In the genomic region with DNA sequence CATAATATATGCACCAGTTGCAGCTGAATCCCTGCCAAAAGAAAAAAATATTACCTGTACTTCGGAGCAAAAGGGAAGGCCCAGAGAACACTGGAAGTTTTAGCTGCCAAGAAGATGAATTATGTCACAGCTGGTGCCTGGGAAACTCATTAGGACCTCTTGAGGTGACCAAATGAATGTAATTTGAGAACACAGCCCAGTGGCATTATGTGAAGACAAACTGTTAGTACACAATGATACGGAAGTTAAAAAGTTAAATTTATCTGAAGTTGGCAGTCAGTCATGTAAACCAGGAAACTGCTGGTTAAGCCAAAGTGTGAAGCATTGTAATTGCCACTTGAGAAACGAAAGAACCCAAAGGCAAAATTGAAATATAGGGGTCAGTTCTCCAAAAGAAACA, we compare ENCODE assay signal across 13 cellular contexts.
A peak's percentile ranks its signal among the peaks of the same experiment; 100 is the strongest.
DNase-seq lines count a peak whose midpoint lies in the region; ATAC-seq and TF ChIP-seq lines count a peak whose summit lies in the region.
"Had no signal": no experiment of that assay in that cellular context is flagged by ENCODE, and none has a peak within 500 bp of the region (broad histone marks: within the 10 kb centered on the region; RNA-seq: fewer than 3 reads in every experiment).

No MANE protein-coding gene starts in this region.

- H3K4me3 ChIP-seq in epithelial cell of esophagus (ENCODE audit: low read length) = no peak overlapping the region

- peaks cover 19% of the 10 kb centered on the region for H3K4me1 Mint-ChIP-seq in progenitor cell of endocrine pancreas (ENCODE audit: low read depth)

- H3K27ac Mint-ChIP-seq in progenitor cell of endocrine pancreas = peak overlapping the region; percentile 84
- H3K27ac Mint-ChIP-seq: stimulated activated naive B cell treated with anti-CD40 and anti-IgM and Interleukin-4, amounts not matched to agents 10 μg/mL and 1 μg/mL and 100 μg/mL, for 72 hours had no signal

- peaks cover 9% of the 10 kb centered on the region for H3K36me3 Mint-ChIP-seq in progenitor cell of endocrine pancreas (ENCODE audit: insufficient read depth)

- H3K4me3 Mint-ChIP-seq in progenitor cell of endocrine pancreas (ENCODE audit: low read depth) = peak overlapping the region; percentile 27
- H3K4me3 Mint-ChIP-seq: stimulated activated naive B cell treated with anti-CD40 and anti-IgM and Interleukin-4, amounts not matched to agents 10 μg/mL and 1 μg/mL and 100 μg/mL, for 72 hours had no signal

- H3K27me3 Mint-ChIP-seq in progenitor cell of endocrine pancreas = no peaks in the 10 kb centered on the region
- H3K27me3 Mint-ChIP-seq: stimulated activated naive B cell treated with anti-CD40 and anti-IgM and Interleukin-4, amounts not matched to agents 10 μg/mL and 1 μg/mL and 100 μg/mL, for 72 hours had no signal

- no peak for ATAC-seq in HG02642 (IDR thresholded peaks at IDR 0.05; ENCODE audit: poor library complexity, unreplicated experiment)
- ATAC-seq: PC-3; sciatic nerve; stimulated activated naive B cell treated with anti-CD40 and anti-IgM and Interleukin-4, amounts not matched to agents 10 μg/mL and 1 μg/mL and 100 μg/mL, for 72 hours had no signal

- TF ChIP-seq CTCF in epithelial cell of esophagus (IDR thresholded peaks at IDR 0.05; ENCODE audit: insufficient read depth, low read depth, low read length, missing control alignments) (no peak), progenitor cell of endocrine pancreas (IDR thresholded peaks at IDR 0.05; ENCODE audit: unreplicated experiment) (no peak)

- no peaks in the 10 kb centered on the region for H3K9me3 Mint-ChIP-seq in progenitor cell of endocrine pancreas (ENCODE audit: low read depth)

- DNase-seq in HT-29 (ENCODE audit: low spot score) (peak; percentile 64), NCI-H446 treated with DMSO at 0.1 percent for 48 hours (lab: John Stamatoyannopoulos, UW) (peak; percentile 46), epithelial cell of esophagus (ENCODE audit: low read depth) (peak; percentile 13), progenitor cell of endocrine pancreas (ENCODE audit: low spot score, unreplicated experiment) (no peak), HUDEP-2 (lab: John Stamatoyannopoulos, UW; ENCODE audit: unreplicated experiment in 76 of 76) (no peak), NCI-H526 treated with DMSO at 0.1 percent for 48 hours (lab: John Stamatoyannopoulos, UW) (no peak), SKM-1 treated with dmso at 0.1 percent for 144 hours (lab: John Stamatoyannopoulos, UW; ENCODE audit: unreplicated experiment) (no peak)
- DNase-seq: activated CD4-positive, alpha-beta T cell treated with anti-CD3 and anti-CD28 coated beads for 48 hours; hypothalamus; PC-3; stimulated activated naive B cell treated with anti-CD40 and anti-IgM and Interleukin-4, amounts not matched to agents 10 μg/mL and 1 μg/mL and 100 μg/mL, for 72 hours had no signal

Comparison
In these comparisons a context has a peak if more than half of its experiments do, and no peak if none do; other contexts are left out.
1. DNase-seq: peak in HT-29 (single experiment), NCI-H446 treated with DMSO at 0.1 percent for 48 hours (single experiment) and epithelial cell of esophagus (single experiment); none in progenitor cell of endocrine pancreas (single experiment), HUDEP-2 (0 of 76), NCI-H526 treated with DMSO at 0.1 percent for 48 hours (single experiment) and SKM-1 treated with dmso at 0.1 percent for 144 hours (single experiment).